Comparison of ENCODE assay signal across 8 cellular contexts in genomic region chr22:38870312-38870741, GRCh38. TPM values are rescaled to one million over a fixed set of nuclear protein-coding genes. Genes with fewer than 3 reads are reported as not detected.
DNase-seq lines count a peak whose midpoint lies in the region.

No MANE protein-coding gene starts in this region.

- no peak overlapping the region for H2AK5ac ChIP-seq in trophoblast cell (ENCODE audit: low read length)

- intact Hi-C loops in cardiac septum (cut with DNase I) = loop anchor here (2.0 to 10.0 kb wide), 2 partner anchors 132 to 654 kb away; partner anchors contain the start of gene ATF4

- H3K27me3 ChIP-seq in adipocyte (replicated peaks; ENCODE audit: control insufficient read depth, insufficient read depth, low read length) = peaks cover 6% of the 10 kb centered on the region
- no peaks in the 10 kb centered on the region for H3K27me3 ChIP-seq in trophoblast cell (ENCODE audit: insufficient read depth, low read length)
- no peaks in the 10 kb centered on the region for H3K27me3 ChIP-seq in thymus (ENCODE audit: control insufficient read depth, insufficient read depth)

- H2BK5ac ChIP-seq in trophoblast cell (ENCODE audit: low read depth, low read length, poor library complexity) = no peak overlapping the region

- H3K4me2 ChIP-seq in trophoblast cell (ENCODE audit: low read length) = no peak overlapping the region

- H3K4me3 ChIP-seq in adipocyte (ENCODE audit: low read length) (peak overlapping the region; percentile 88), trophoblast cell (ENCODE audit: low read depth, low read length) (no peak overlapping the region), thymus (ENCODE audit: low read length) (peak overlapping the region; percentile 92)

- no CpG with 5 or more reads among the region's 12 CpGs for WGBS in trophoblast cell (ENCODE audit: extremely low coverage, insufficient coverage, insufficient read length)
- 3% methylated on average over 12 of the region's 12 CpGs for WGBS in thymus

- peaks cover 11% of the 10 kb centered on the region for H3K36me3 ChIP-seq in adipocyte (ENCODE audit: control insufficient read depth, insufficient read depth, low read length, severe bottlenecking)
- H3K36me3 ChIP-seq in trophoblast cell (ENCODE audit: control insufficient read depth in 1 of 2, insufficient read depth in 2 of 2, low read length in 2 of 2) = peaks cover 4 to 11% of the 10 kb centered on the region in 2 experiments
- peaks cover 24% of the 10 kb centered on the region for H3K36me3 ChIP-seq in thymus (ENCODE audit: control insufficient read depth, insufficient read depth)

- H2BK12ac ChIP-seq in trophoblast cell (ENCODE audit: low read length) = no peak overlapping the region

- H3K23ac ChIP-seq in trophoblast cell (ENCODE audit: low read length) = no peak overlapping the region

- no peak overlapping the region for H4K8ac ChIP-seq in trophoblast cell (ENCODE audit: low read depth, low read length)

- H3K18ac ChIP-seq in trophoblast cell (ENCODE audit: low read length) = no peak overlapping the region

- H3K14ac ChIP-seq in trophoblast cell (ENCODE audit: low read length) = no peak overlapping the region

- H4K91ac ChIP-seq in trophoblast cell (ENCODE audit: low read depth, low read length) = no peak overlapping the region

- peaks cover 6% of the 10 kb centered on the region for H3K79me2 ChIP-seq in trophoblast cell (ENCODE audit: control insufficient read depth, insufficient read depth, low read length, poor library complexity)

- H2AFZ ChIP-seq in trophoblast cell (ENCODE audit: insufficient read depth, low read length, poor library complexity) = no peak overlapping the region

- H3K4me1 ChIP-seq in adipocyte (ENCODE audit: control insufficient read depth, insufficient read depth, low read length) = peaks cover 32% of the 10 kb centered on the region
- peaks cover 0 to 1% of the 10 kb centered on the region in 2 experiments for H3K4me1 ChIP-seq in trophoblast cell (ENCODE audit: control insufficient read depth in 1 of 2, insufficient read depth in 2 of 2, low read length in 2 of 2)
- peaks cover 8% of the 10 kb centered on the region for H3K4me1 ChIP-seq in thymus (ENCODE audit: control insufficient read depth, insufficient read depth, low read length)

- H3K9me3 ChIP-seq in adipocyte (ENCODE audit: control insufficient read depth, low read length) = no peaks in the 10 kb centered on the region
- H3K9me3 ChIP-seq in trophoblast cell (ENCODE audit: insufficient read depth, low read depth, low read length) = no peaks in the 10 kb centered on the region
- H3K9me3 ChIP-seq in thymus (ENCODE audit: control insufficient read depth) = no peaks in the 10 kb centered on the region

- H3K27ac ChIP-seq in trophoblast cell (ENCODE audit: low read depth, low read length) (no peak overlapping the region), thymus (ENCODE audit: low read depth) (no peak overlapping the region)

- no peak overlapping the region for H2BK120ac ChIP-seq in trophoblast cell (ENCODE audit: insufficient read depth, low read length, poor library complexity)

- H3K79me1 ChIP-seq in trophoblast cell (ENCODE audit: low read length) = peaks cover 8% of the 10 kb centered on the region

- no peak overlapping the region for H3K4ac ChIP-seq in trophoblast cell (ENCODE audit: low read depth, low read length)

- H3K9ac ChIP-seq in adipocyte (ENCODE audit: low read length) (peak overlapping the region; percentile 85), trophoblast cell (ENCODE audit: low read length) (no peak overlapping the region)

- peak; percentile 18 to 46 for DNase-seq in NCI-H187 (lab: John Stamatoyannopoulos, UW)
- no peak for DNase-seq in NCI-H187 treated with DMSO at 0.1 percent for 48 hours (lab: John Stamatoyannopoulos, UW)
- peak; percentile 62 to 81 (median 72) for DNase-seq in NCI-H1417 (lab: John Stamatoyannopoulos, UW)
- peak; percentile 76 for DNase-seq in T follicular helper cell (ENCODE audit: low read depth)
- peak; percentile 96 for DNase-seq in adipocyte (ENCODE audit: low read depth)
- peak; percentile 92 for DNase-seq in cardiac septum (ENCODE audit: low spot score)
- peak; percentile 82 to 94 for DNase-seq in trophoblast cell

- no peak overlapping the region for H4K12ac ChIP-seq in trophoblast cell (ENCODE audit: low read depth, low read length)

RNA-seq across cellular contexts. Expression of gene CBX6, which starts 1.7 kb away (rescaled TPM):
- 60.3 TPM for total RNA-seq in cardiac septum
- 5.0 and 5.3 TPM in 2 replicates for polyA plus RNA-seq in trophoblast cell (2013)
- polyA plus RNA-seq in thymus = 23.3 TPM

RNA-seq across cellular contexts. Expression of gene NPTXR, which starts 26.5 kb away (rescaled TPM):
- total RNA-seq in cardiac septum = 23.5 TPM
- 0.44 and 0.51 TPM in 2 replicates for polyA plus RNA-seq in trophoblast cell (2013)
- 1.3 TPM for polyA plus RNA-seq in thymus
